19 cellular contexts compared by ENCODE assay signal in the genomic region with DNA sequence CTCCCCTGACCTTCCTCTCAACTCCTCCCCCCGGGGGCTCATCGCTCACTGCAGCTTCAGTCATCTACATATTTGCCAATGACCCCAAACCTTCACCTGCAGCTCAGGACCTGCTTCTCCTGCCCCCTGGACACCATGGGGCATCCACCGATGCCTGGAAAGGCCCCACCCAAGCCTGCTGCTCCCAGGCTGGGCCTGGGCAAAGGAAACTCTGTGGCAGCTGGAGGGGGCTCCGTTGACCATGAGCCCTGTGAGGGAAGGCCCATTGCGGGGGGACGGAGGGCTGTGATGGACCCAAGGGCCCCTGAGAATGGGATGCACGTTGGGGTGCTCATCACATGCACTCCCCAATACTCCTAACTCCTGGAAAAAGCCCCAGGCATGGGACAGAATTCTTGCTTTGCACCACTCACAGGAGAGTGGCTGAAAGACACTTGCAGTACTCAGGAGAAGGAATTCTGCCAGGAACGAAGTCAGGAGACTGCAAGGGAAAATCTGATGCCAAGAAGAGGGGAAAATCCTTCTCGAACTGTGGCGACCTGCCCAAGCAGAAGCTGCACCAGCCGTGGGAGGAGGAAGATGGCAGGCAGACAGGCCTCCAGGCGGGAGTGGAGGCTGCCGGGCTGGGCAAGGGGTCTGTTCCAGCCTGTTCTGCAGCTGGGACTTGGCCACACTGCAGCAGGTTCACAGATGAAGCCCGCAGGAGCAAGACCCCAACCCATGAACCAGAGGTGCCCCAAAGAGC. TPM values are rescaled to one million over a fixed set of nuclear protein-coding genes. Genes with fewer than 3 reads are reported as not detected.
A peak's percentile ranks its signal among the peaks of the same experiment; 100 is the strongest.
DNase-seq lines count a peak whose midpoint lies in the region; ATAC-seq and TF ChIP-seq lines count a peak whose summit lies in the region.
"Had no signal": no experiment of that assay in that cellular context is flagged by ENCODE, and none has a peak within 500 bp of the region (broad histone marks: within the 10 kb centered on the region; RNA-seq: fewer than 3 reads in every experiment).

No MANE protein-coding gene starts in this region.

- H3K4me3 ChIP-seq in GM23248 (no peak overlapping the region), neuronal stem cell (ENCODE audit: low read length in 2 of 2) (no peak overlapping the region), testis (no peak overlapping the region)
- H3K4me3 ChIP-seq: GM23338, PC-9 had no signal

- H3K23ac ChIP-seq in neuronal stem cell (ENCODE audit: low read depth, low read length, poor library complexity) = no peak overlapping the region

- H3K9me3 ChIP-seq in GM23248 (ENCODE audit: low read depth) = no peaks in the 10 kb centered on the region
- H3K9me3 ChIP-seq in neuronal stem cell (replicated peaks in 1 of 2; ENCODE audit: control insufficient read depth in 2 of 2, insufficient read depth in 1 of 2, low read depth in 1 of 2, low read length in 2 of 2) = no peaks in the 10 kb centered on the region
- H3K9me3 ChIP-seq in testis = no peaks in the 10 kb centered on the region

- no peaks in the 10 kb centered on the region for H3K9me2 ChIP-seq in GM23248 (ENCODE audit: insufficient read depth)

- peak overlapping the region; percentile 25 for H2BK12ac ChIP-seq in neuronal stem cell (ENCODE audit: low read length)

- ATAC-seq in GM21619 (IDR thresholded peaks at IDR 0.05; ENCODE audit: unreplicated experiment) (no peak), GM21447 (IDR thresholded peaks at IDR 0.05; ENCODE audit: unreplicated experiment) (no peak)
- ATAC-seq: CD8-positive, alpha-beta T cell; GM23338 had no signal

- in situ Hi-C loops in GM23248 (cut with MboI) = loop anchor here (25.0 kb wide), 1 partner anchor 1468 kb away; a partner anchor contains a TSS

- 44 to 54% methylated on average over 14 of the region's 14 CpGs for WGBS in GM23248 (ENCODE audit: low coverage in 1 of 2, low lambda C conversion rate in 2 of 2, missing lambda C conversion rate in 2 of 2), 2 experiments
- WGBS in neuronal stem cell (ENCODE audit: extremely low coverage in 2 of 2, insufficient read length in 2 of 2, insufficient replicate concordance in 1 of 2), 2 donors = no CpG with 5 or more reads among the region's 14 CpGs
- WGBS in testis, 2 donors = 57 to 63% methylated on average over 13 to 14 of the region's 14 CpGs

- no peaks in the 10 kb centered on the region for H3K79me2 ChIP-seq in GM23248 (ENCODE audit: insufficient read depth)

- no peak overlapping the region for H3K14ac ChIP-seq in neuronal stem cell (ENCODE audit: low read length)

- no peak overlapping the region for H3K9ac ChIP-seq in GM23248
- peak overlapping the region; percentile 26 for H3K9ac ChIP-seq in neuronal stem cell (ENCODE audit: low read depth, low read length, poor library complexity)
- H3K9ac ChIP-seq: KMS-11 had no signal

- no peak overlapping the region for H2BK5ac ChIP-seq in neuronal stem cell (ENCODE audit: low read length)

- H3K4me2 ChIP-seq in GM23248 (ENCODE audit: unreplicated experiment) (no peak overlapping the region), neuronal stem cell (ENCODE audit: insufficient read depth, low read length, poor library complexity, severe bottlenecking) (no peak overlapping the region)
- H3K4me2 ChIP-seq: GM23338, KMS-11, PC-9 had no signal

- H3K36me3 ChIP-seq in GM23248 (ENCODE audit: low read depth) = no peaks in the 10 kb centered on the region
- H3K36me3 ChIP-seq in neuronal stem cell (replicated peaks in 1 of 2; ENCODE audit: control insufficient read depth in 2 of 2, insufficient read depth in 2 of 2, low read length in 2 of 2) = no peaks in the 10 kb centered on the region
- no peaks in the 10 kb centered on the region for H3K36me3 ChIP-seq in testis (ENCODE audit: low read depth, missing control alignments)

- peaks cover 13% of the 10 kb centered on the region for H3K4me1 ChIP-seq in GM23248 (ENCODE audit: insufficient read depth)
- peaks cover 0 to 6% of the 10 kb centered on the region in 2 donors for H3K4me1 ChIP-seq in neuronal stem cell (ENCODE audit: control insufficient read depth in 2 of 2, insufficient read depth in 1 of 2, low read depth in 1 of 2, low read length in 2 of 2)
- H3K4me1 ChIP-seq in testis = peaks cover 11% of the 10 kb centered on the region

- intact Hi-C loops in testis (cut with DNase I; ENCODE audit: low total_unique reads) = no loop called here

- no peak for TF ChIP-seq POLR2A in testis (IDR thresholded peaks at IDR 0.05)

- no peak for TF ChIP-seq CTCF in testis (IDR thresholded peaks at IDR 0.05)

- H4K20me1 ChIP-seq in GM23248 (ENCODE audit: insufficient read depth) = no peaks in the 10 kb centered on the region

- H3F3A ChIP-seq in GM23248 (ENCODE audit: insufficient read depth) = no peaks in the 10 kb centered on the region

- no peak overlapping the region for H4K91ac ChIP-seq in neuronal stem cell (ENCODE audit: low read depth, low read length, poor library complexity)

- H3K27ac ChIP-seq in GM23248 (no peak overlapping the region), neuronal stem cell (replicated peaks; ENCODE audit: low read length) (no peak overlapping the region), testis (no peak overlapping the region)
- H3K27ac ChIP-seq: KMS-11, PC-9 had no signal

- H2BK15ac ChIP-seq in neuronal stem cell (ENCODE audit: low read length) = peak overlapping the region; percentile 24

- H2AFZ ChIP-seq in GM23248 (no peak overlapping the region), neuronal stem cell (ENCODE audit: low read length) (no peak overlapping the region)
- H2AFZ ChIP-seq: GM23338, PC-9 had no signal

- no peak overlapping the region for H3K4ac ChIP-seq in neuronal stem cell (ENCODE audit: low read length)

- H2BK120ac ChIP-seq in neuronal stem cell (ENCODE audit: low read depth, low read length) = peak overlapping the region; percentile 43

- H3K27me3 ChIP-seq in GM23248 (replicated peaks; ENCODE audit: insufficient read depth) = no peaks in the 10 kb centered on the region
- H3K27me3 ChIP-seq in neuronal stem cell (ENCODE audit: control insufficient read depth in 3 of 3, insufficient read depth in 3 of 3, low read depth in 1 of 3, low read length in 3 of 3) = peaks cover 0 to 16% (median 0%) of the 10 kb centered on the region in 3 experiments
- H3K27me3 ChIP-seq in testis = no peaks in the 10 kb centered on the region

- DNase-seq in GM23248 (peak; percentile 20), fibroblast of peridontal ligament (ENCODE audit: extremely low read depth) (peak; percentile 10), neuronal stem cell (ENCODE audit: low spot score) (no peak), testis (peak; percentile 43), HuH-7 (ENCODE audit: low spot score) (no peak), retina (no peak)
- DNase-seq: CD8-positive, alpha-beta T cell; DMS79 treated with DMSO at 0.1 percent for 48 hours; NCI-H1048; NCI-H1436 treated with DMSO at 0.1 percent for 48 hours; NCI-H2081 treated with DMSO at 0.1 percent for 48 hours; NCI-H510A; NCI-H774; PC-9 had no signal

- H4K8ac ChIP-seq in neuronal stem cell (ENCODE audit: low read depth, low read length) = no peak overlapping the region

- H3K79me1 ChIP-seq in neuronal stem cell (ENCODE audit: low read depth, low read length) = no peaks in the 10 kb centered on the region

- peak overlapping the region; percentile 65 for H2AK5ac ChIP-seq in neuronal stem cell (ENCODE audit: low read depth, low read length)

- peak overlapping the region; percentile 73 for H3K18ac ChIP-seq in neuronal stem cell (ENCODE audit: low read length)

RNA-seq across cellular contexts. Expression of a gene that starts 18.4 kb away (rescaled TPM):
- total RNA-seq in GM23248 (2014; rRNA removed; shearing (Covaris generic)) = 0.32 TPM in 1 of 2 replicates, not detected in the other
- polyA plus RNA-seq in GM23248 (2016; fragmentation: Nextera tagmentation; extraction: Ambion mirVana) (0.11 TPM in 1 of 2 replicates, not detected in the other), testis (ENCODE audit: insufficient read depth, low read depth, low replicate concordance) (0.32 TPM)
- 0.04 TPM for polyA plus RNA-seq in neuronal stem cell (2013, experiment 1 of 2)
- 0.01 TPM for polyA plus RNA-seq in neuronal stem cell (2013, experiment 2 of 2)
- total RNA-seq in testis = under 1 TPM; 0.55 to 0.62 TPM
- total RNA-seq: M059J had no signal

RNA-seq across cellular contexts. Expression of a gene that starts 52.6 kb away (rescaled TPM):
- total RNA-seq in GM23248 (2014; rRNA removed; shearing (Covaris generic)) = not detected in 2 replicates
- polyA plus RNA-seq in GM23248 (2016; fragmentation: Nextera tagmentation; extraction: Ambion mirVana) = 0.36 and 0.74 TPM in 2 replicates
- polyA plus RNA-seq in neuronal stem cell (2013, experiment 1 of 2) = 0.15 TPM
- polyA plus RNA-seq in neuronal stem cell (2013, experiment 2 of 2) = 0.10 TPM
- 10 to 100 TPM in 1 of 2 donors, 1 to 10 TPM in 1; 2.0 to 16.3 TPM for total RNA-seq in testis
- 46.9 TPM for polyA plus RNA-seq in testis (ENCODE audit: insufficient read depth, low read depth, low replicate concordance)
- total RNA-seq: GM23338 had no signal

Comparison
In these comparisons a context has a peak if more than half of its experiments do, and no peak if none do; other contexts are left out.
1. DNase-seq: peak in GM23248 (single experiment), fibroblast of peridontal ligament (single experiment) and testis (single experiment); none in neuronal stem cell (single experiment), HuH-7 (single experiment) and retina (single experiment).